Comparison of ENCODE assay signal across 1 cellular context in the genomic region with DNA sequence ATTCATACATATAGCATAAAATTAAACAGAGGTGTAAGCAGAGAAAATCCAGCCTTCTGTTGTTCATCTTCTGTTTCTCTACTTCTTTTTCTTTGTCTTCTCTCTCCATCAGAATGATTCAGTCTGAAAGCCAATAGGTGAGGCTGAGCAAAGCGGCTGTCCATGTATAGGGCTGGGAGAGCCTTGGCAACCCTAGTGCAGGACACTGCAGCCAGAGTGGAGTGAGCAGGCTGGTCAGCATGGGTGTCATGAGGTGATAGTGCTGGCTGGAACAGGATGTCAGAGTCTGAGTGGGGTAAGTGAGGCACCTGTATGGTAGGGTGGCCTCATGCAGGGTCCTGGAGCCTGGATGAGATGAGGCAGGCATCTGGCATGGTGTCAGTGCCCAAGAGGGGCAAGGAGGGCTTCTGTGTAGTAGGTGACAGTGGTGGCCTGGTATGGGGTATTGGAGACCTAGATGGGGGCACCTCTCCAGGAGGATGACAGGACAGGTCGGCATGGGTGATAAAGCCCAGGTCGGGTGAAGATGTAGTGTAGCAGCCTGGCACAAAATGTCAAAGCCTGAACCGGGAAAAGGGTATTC.
TF ChIP-seq lines count a peak whose summit lies in the region.

No MANE protein-coding gene starts in this region.

TF ChIP-seq in SK-N-SH, 30 proteins besides CTCF, POLR2A, EP300 and RAD21:
- TF ChIP-seq TEAD4 (IDR thresholded peaks at IDR 0.05; ENCODE audit: borderline replicate concordance, insufficient read depth), result no peak
- no peak for TF ChIP-seq SIN3A (IDR thresholded peaks at IDR 0.05; ENCODE audit: borderline replicate concordance, low read depth, low read length)
- TF ChIP-seq RXRA (IDR thresholded peaks at IDR 0.05; ENCODE audit: borderline replicate concordance, low read depth), result no peak
- TF ChIP-seq, protein P1, sequence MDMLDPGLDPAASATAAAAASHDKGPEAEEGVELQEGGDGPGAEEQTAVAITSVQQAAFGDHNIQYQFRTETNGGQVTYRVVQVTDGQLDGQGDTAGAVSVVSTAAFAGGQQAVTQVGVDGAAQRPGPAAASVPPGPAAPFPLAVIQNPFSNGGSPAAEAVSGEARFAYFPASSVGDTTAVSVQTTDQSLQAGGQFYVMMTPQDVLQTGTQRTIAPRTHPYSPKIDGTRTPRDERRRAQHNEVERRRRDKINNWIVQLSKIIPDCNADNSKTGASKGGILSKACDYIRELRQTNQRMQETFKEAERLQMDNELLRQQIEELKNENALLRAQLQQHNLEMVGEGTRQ (IDR thresholded peaks at IDR 0.05; ENCODE audit: borderline replicate concordance, low read depth, low read length), result no peak
- no peak for TF ChIP-seq NRF1 (IDR thresholded peaks at IDR 0.05; ENCODE audit: low read depth, low read length)
- TF ChIP-seq TAF1 (IDR thresholded peaks at IDR 0.05; ENCODE audit: borderline replicate concordance, low read depth, low read length), result no peak
- TF ChIP-seq, protein P2, sequence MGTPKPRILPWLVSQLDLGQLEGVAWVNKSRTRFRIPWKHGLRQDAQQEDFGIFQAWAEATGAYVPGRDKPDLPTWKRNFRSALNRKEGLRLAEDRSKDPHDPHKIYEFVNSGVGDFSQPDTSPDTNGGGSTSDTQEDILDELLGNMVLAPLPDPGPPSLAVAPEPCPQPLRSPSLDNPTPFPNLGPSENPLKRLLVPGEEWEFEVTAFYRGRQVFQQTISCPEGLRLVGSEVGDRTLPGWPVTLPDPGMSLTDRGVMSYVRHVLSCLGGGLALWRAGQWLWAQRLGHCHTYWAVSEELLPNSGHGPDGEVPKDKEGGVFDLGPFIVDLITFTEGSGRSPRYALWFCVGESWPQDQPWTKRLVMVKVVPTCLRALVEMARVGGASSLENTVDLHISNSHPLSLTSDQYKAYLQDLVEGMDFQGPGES (IDR thresholded peaks at IDR 0.05; ENCODE audit: low read depth, low read length), result no peak
